1 cellular context compared by ENCODE assay signal in genomic region chr4:170049793-170050192, GRCh38.
TF ChIP-seq lines count a peak whose summit lies in the region.

No MANE protein-coding gene starts in this region.

TF ChIP-seq in GM23338, 12 proteins besides CTCF, POLR2A, EP300 and RAD21:
- no peak for TF ChIP-seq CREB1 (CRISPR knock-in tag; IDR thresholded peaks at IDR 0.05; ENCODE audit: low read depth)
- TF ChIP-seq NANOG (IDR thresholded peaks at IDR 0.05; ENCODE audit: borderline replicate concordance): no peak
- no peak for TF ChIP-seq ZNF331 (CRISPR knock-in tag; IDR thresholded peaks at IDR 0.05; ENCODE audit: low read depth)
- no peak for TF ChIP-seq POLR2AphosphoS5 (IDR thresholded peaks at IDR 0.05; ENCODE audit: low read depth)
- TF ChIP-seq EZH2 (IDR thresholded peaks at IDR 0.05; ENCODE audit: low read depth, unreplicated experiment): no peak
- TF ChIP-seq, protein P1, sequence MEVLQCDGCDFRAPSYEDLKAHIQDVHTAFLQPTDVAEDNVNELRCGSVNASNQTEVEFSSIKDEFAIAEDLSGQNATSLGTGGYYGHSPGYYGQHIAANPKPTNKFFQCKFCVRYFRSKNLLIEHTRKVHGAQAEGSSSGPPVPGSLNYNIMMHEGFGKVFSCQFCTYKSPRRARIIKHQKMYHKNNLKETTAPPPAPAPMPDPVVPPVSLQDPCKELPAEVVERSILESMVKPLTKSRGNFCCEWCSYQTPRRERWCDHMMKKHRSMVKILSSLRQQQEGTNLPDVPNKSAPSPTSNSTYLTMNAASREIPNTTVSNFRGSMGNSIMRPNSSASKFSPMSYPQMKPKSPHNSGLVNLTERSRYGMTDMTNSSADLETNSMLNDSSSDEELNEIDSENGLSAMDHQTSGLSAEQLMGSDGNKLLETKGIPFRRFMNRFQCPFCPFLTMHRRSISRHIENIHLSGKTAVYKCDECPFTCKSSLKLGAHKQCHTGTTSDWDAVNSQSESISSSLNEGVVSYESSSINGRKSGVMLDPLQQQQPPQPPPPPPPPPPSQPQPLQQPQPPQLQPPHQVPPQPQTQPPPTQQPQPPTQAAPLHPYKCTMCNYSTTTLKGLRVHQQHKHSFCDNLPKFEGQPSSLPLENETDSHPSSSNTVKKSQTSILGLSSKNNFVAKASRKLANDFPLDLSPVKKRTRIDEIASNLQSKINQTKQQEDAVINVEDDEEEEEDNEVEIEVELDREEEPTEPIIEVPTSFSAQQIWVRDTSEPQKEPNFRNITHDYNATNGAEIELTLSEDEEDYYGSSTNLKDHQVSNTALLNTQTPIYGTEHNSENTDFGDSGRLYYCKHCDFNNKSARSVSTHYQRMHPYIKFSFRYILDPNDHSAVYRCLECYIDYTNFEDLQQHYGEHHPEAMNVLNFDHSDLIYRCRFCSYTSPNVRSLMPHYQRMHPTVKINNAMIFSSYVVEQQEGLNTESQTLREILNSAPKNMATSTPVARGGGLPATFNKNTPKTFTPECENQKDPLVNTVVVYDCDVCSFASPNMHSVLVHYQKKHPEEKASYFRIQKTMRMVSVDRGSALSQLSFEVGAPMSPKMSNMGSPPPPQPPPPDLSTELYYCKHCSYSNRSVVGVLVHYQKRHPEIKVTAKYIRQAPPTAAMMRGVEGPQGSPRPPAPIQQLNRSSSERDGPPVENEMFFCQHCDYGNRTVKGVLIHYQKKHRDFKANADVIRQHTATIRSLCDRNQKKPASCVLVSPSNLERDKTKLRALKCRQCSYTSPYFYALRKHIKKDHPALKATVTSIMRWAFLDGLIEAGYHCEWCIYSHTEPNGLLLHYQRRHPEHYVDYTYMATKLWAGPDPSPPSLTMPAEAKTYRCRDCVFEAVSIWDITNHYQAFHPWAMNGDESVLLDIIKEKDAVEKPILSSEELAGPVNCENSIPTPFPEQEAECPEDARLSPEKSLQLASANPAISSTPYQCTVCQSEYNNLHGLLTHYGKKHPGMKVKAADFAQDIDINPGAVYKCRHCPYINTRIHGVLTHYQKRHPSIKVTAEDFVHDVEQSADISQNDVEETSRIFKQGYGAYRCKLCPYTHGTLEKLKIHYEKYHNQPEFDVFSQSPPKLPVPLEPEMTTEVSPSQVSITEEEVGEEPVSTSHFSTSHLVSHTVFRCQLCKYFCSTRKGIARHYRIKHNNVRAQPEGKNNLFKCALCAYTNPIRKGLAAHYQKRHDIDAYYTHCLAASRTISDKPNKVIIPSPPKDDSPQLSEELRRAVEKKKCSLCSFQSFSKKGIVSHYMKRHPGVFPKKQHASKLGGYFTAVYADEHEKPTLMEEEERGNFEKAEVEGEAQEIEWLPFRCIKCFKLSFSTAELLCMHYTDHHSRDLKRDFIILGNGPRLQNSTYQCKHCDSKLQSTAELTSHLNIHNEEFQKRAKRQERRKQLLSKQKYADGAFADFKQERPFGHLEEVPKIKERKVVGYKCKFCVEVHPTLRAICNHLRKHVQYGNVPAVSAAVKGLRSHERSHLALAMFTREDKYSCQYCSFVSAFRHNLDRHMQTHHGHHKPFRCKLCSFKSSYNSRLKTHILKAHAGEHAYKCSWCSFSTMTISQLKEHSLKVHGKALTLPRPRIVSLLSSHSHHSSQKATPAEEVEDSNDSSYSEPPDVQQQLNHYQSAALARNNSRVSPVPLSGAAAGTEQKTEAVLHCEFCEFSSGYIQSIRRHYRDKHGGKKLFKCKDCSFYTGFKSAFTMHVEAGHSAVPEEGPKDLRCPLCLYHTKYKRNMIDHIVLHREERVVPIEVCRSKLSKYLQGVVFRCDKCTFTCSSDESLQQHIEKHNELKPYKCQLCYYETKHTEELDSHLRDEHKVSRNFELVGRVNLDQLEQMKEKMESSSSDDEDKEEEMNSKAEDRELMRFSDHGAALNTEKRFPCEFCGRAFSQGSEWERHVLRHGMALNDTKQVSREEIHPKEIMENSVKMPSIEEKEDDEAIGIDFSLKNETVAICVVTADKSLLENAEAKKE (CRISPR knock-in tag; IDR thresholded peaks at IDR 0.05): no peak
- TF ChIP-seq, protein P2, sequence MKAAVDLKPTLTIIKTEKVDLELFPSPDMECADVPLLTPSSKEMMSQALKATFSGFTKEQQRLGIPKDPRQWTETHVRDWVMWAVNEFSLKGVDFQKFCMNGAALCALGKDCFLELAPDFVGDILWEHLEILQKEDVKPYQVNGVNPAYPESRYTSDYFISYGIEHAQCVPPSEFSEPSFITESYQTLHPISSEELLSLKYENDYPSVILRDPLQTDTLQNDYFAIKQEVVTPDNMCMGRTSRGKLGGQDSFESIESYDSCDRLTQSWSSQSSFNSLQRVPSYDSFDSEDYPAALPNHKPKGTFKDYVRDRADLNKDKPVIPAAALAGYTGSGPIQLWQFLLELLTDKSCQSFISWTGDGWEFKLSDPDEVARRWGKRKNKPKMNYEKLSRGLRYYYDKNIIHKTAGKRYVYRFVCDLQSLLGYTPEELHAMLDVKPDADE (IDR thresholded peaks at IDR 0.05): no peak
- no peak for TF ChIP-seq EZH2phosphoT487 (IDR thresholded peaks at IDR 0.05; ENCODE audit: unreplicated experiment)
- TF ChIP-seq STAT1 (IDR thresholded peaks at IDR 0.05; ENCODE audit: unreplicated experiment): no peak
- TF ChIP-seq, protein P3, sequence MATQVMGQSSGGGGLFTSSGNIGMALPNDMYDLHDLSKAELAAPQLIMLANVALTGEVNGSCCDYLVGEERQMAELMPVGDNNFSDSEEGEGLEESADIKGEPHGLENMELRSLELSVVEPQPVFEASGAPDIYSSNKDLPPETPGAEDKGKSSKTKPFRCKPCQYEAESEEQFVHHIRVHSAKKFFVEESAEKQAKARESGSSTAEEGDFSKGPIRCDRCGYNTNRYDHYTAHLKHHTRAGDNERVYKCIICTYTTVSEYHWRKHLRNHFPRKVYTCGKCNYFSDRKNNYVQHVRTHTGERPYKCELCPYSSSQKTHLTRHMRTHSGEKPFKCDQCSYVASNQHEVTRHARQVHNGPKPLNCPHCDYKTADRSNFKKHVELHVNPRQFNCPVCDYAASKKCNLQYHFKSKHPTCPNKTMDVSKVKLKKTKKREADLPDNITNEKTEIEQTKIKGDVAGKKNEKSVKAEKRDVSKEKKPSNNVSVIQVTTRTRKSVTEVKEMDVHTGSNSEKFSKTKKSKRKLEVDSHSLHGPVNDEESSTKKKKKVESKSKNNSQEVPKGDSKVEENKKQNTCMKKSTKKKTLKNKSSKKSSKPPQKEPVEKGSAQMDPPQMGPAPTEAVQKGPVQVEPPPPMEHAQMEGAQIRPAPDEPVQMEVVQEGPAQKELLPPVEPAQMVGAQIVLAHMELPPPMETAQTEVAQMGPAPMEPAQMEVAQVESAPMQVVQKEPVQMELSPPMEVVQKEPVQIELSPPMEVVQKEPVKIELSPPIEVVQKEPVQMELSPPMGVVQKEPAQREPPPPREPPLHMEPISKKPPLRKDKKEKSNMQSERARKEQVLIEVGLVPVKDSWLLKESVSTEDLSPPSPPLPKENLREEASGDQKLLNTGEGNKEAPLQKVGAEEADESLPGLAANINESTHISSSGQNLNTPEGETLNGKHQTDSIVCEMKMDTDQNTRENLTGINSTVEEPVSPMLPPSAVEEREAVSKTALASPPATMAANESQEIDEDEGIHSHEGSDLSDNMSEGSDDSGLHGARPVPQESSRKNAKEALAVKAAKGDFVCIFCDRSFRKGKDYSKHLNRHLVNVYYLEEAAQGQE (IDR thresholded peaks at IDR 0.05; ENCODE audit: unreplicated experiment): no peak
- no peak for TF ChIP-seq ZNF114 (CRISPR knock-in tag; IDR thresholded peaks at IDR 0.05)
- no peak for TF ChIP-seq JUNB (IDR thresholded peaks at IDR 0.05; ENCODE audit: unreplicated experiment)
